8 cellular contexts compared by ENCODE assay signal in the genomic region with DNA sequence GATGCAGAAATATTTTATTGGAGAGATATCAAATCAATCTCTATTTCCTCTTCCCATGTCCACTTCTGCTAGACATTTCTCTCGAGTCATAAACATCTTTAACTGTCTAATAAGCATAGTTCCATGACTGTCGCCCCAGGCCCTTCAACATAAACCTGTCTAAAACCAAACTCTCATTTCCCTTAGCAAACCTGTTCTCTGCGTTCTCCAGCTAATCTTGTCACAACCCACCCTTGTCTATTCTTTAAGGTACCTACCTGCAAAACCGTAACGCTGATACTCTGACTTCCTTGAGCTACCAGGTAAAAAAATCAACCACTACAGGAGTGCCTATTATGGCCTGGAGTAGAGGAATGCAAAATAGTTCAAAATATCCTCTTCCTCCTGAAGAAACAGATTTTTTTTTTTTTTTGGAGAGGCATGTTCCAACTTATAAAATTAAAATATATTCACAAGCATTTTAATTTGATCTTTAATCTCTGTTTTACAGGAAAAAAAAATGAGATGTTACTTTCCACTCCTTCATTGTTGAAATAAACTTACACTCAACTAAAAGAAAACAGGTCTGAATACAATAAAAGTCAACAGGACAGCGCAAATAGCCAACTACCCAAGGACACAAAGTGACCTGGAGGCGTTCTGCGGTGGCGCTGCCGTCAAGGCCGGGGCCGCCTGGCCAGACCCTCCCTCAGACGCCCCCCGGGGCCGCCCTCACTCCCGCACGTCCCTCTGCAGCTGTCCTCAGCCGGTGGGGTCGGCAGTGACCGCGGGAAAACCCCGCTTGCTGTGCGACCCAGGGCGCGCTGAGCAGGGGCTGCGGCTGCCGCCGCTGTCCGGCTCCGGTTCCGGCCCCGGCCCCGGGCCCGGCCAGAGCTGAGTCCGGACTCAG. TPM values are rescaled to one million over a fixed set of nuclear protein-coding genes. Genes with fewer than 3 reads are reported as not detected.
DNase-seq lines count a peak whose midpoint lies in the region; ATAC-seq and TF ChIP-seq lines count a peak whose summit lies in the region.

No MANE protein-coding gene starts in this region.

- H3K27me3 Mint-ChIP-seq in naive thymus-derived CD8-positive, alpha-beta T cell = no peaks in the 10 kb centered on the region

- POLR2A ChIA-PET in SK-N-SH (lab: Yijun Ruan, JAX) = interaction anchor here (1.6 kb wide), 1 partner anchor 59 kb away, joined by 9 read pairs; a partner anchor contains a TSS
- POLR2A ChIA-PET in naive thymus-derived CD8-positive, alpha-beta T cell (lab: Charles Lee) = interaction anchor here (0.6 to 1.3 kb wide), 5 partner anchors 20 to 814 kb away, joined by 3 to 6 read pairs (median 4); a partner anchor contains a TSS

- H4K20me1 ChIP-seq in DND-41 (ENCODE audit: insufficient read depth, low read length) = peaks cover 20% of the 10 kb centered on the region; the same call in 1 of the 2 replicates
- no peaks in the 10 kb centered on the region for H4K20me1 ChIP-seq in SK-N-SH (ENCODE audit: insufficient read depth)

- peak overlapping the region; percentile 91 to 97 (median 96) for H3K4me3 Mint-ChIP-seq in naive thymus-derived CD8-positive, alpha-beta T cell

- H3F3A ChIP-seq in SK-N-SH (replicated peaks; ENCODE audit: insufficient read depth) = peaks cover 18% of the 10 kb centered on the region

- TF ChIP-seq CTCF in DND-41 (IDR thresholded peaks at IDR 0.05; ENCODE audit: borderline replicate concordance, extremely low read depth, low read length, poor library complexity, severe bottlenecking) (no peak), SK-N-SH (IDR thresholded peaks at IDR 0.05) (no peak; the same call in none of the 2 replicates), epithelial cell of esophagus (IDR thresholded peaks at IDR 0.05; ENCODE audit: insufficient read depth, low read depth, low read length, missing control alignments) (no peak)

- H3K4me2 ChIP-seq in DND-41 (ENCODE audit: insufficient read depth, low read length) (peak overlapping the region; percentile 94), SK-N-SH (peak overlapping the region; percentile 74)

- H3K36me3 Mint-ChIP-seq in naive thymus-derived CD8-positive, alpha-beta T cell = peaks cover 23 to 27% (median 27%) of the 10 kb centered on the region in 3 donors

- H3K27ac ChIP-seq in DND-41 (ENCODE audit: low read length) (peak overlapping the region; percentile 86), SK-N-SH (ENCODE audit: low read depth in 2 of 2, low read length in 1 of 2) (peak overlapping the region; percentile 85 to 95)

- H2AFZ ChIP-seq in DND-41 (ENCODE audit: low read depth, low read length) (peak overlapping the region; percentile 91), SK-N-SH (ENCODE audit: low read depth) (peak overlapping the region; percentile 89)

- H3K27me3 ChIP-seq in DND-41 (ENCODE audit: insufficient read depth, low read length, poor library complexity) (no peaks in the 10 kb centered on the region), SK-N-SH (ENCODE audit: insufficient read depth) (no peaks in the 10 kb centered on the region)

- peaks cover 17 to 59% (median 38%) of the 10 kb centered on the region in 4 donors for H3K4me1 Mint-ChIP-seq in naive thymus-derived CD8-positive, alpha-beta T cell

- H3K36me3 ChIP-seq in DND-41 (ENCODE audit: insufficient read depth, low read length) = peaks cover 56% of the 10 kb centered on the region
- H3K36me3 ChIP-seq in SK-N-SH (replicated peaks in 1 of 2; ENCODE audit: control insufficient read depth in 1 of 2, insufficient read depth in 2 of 2, low read length in 1 of 2) = peaks cover 14 to 30% of the 10 kb centered on the region in 2 experiments

- peak overlapping the region; percentile 36 to 98 (median 84) for H3K27ac Mint-ChIP-seq in naive thymus-derived CD8-positive, alpha-beta T cell

- WGBS in SK-N-SH (ENCODE audit: low lambda C conversion rate) = 6% methylated on average over 17 of the region's 35 CpGs

- CTCF ChIA-PET in SK-N-SH (lab: Yijun Ruan, JAX) = interaction anchor here (0.6 to 1.7 kb wide), 10 partner anchors 11 to 369 kb away, joined by 3 to 16 read pairs (median 4); no protein-coding TSS in a partner anchor

- peak overlapping the region; percentile 97 for H3K9ac ChIP-seq in DND-41 (ENCODE audit: low read depth, low read length)
- H3K9ac ChIP-seq in SK-N-SH = peak overlapping the region; percentile 83

- peaks cover 27% of the 10 kb centered on the region for H3K9me3 ChIP-seq in DND-41 (ENCODE audit: insufficient read depth, low read length, severe bottlenecking)
- peaks cover 3% of the 10 kb centered on the region; the same call in 1 of the 2 replicates for H3K9me3 ChIP-seq in SK-N-SH

- no peak for TF ChIP-seq RAD21 in SK-N-SH (IDR thresholded peaks at IDR 0.05; ENCODE audit: low read length)

- no peaks in the 10 kb centered on the region for H3K9me2 ChIP-seq in SK-N-SH

- 0 out of 4 replicates have a peak, but pooled peaks of 1 of the 2 experiments have one; percentile 33 for TF ChIP-seq EP300 in SK-N-SH (IDR thresholded peaks at IDR 0.05; ENCODE audit: borderline replicate concordance in 1 of 2, low read depth in 1 of 2, low read length in 1 of 2)

- H3K79me2 ChIP-seq in DND-41 (ENCODE audit: insufficient read depth, low read length) (peaks cover 99% of the 10 kb centered on the region), SK-N-SH (ENCODE audit: insufficient read depth) (peaks cover 88% of the 10 kb centered on the region)

- DNase-seq in DND-41 = no peak
- DNase-seq in SK-N-SH = peak; percentile 86
- peak; percentile 18 for DNase-seq in epithelial cell of esophagus (ENCODE audit: low read depth)
- DNase-seq in naive thymus-derived CD8-positive, alpha-beta T cell = peak in 6 of 10 donors; percentile 1 to 34 (median 12)
- no peak for DNase-seq in NCI-H446 treated with DMSO at 0.1 percent for 48 hours (lab: John Stamatoyannopoulos, UW)
- DNase-seq in NCI-H1694 (lab: John Stamatoyannopoulos, UW) = no peak

- peak overlapping the region; percentile 86 to 95 for H3K4me3 ChIP-seq in DND-41 (ENCODE audit: low read depth in 1 of 2, low read length in 2 of 2)
- H3K4me3 ChIP-seq in SK-N-SH (ENCODE audit: low read depth in 2 of 2, low read length in 1 of 2) = peak overlapping the region; percentile 92
- peak overlapping the region; percentile 79 for H3K4me3 ChIP-seq in epithelial cell of esophagus (ENCODE audit: low read length)

- H3K9me3 Mint-ChIP-seq in naive thymus-derived CD8-positive, alpha-beta T cell = peaks cover 0 to 29% (median 11%) of the 10 kb centered on the region in 9 donors

- peak; percentile 10 for ATAC-seq in DND-41 (ENCODE audit: insufficient read depth, low read depth)
- ATAC-seq in GM19351 (IDR thresholded peaks at IDR 0.05; ENCODE audit: unreplicated experiment) = peak; percentile 17
- ATAC-seq in HG03342 (IDR thresholded peaks at IDR 0.05; ENCODE audit: unreplicated experiment) = peak; percentile 13
- peak; percentile 4 to 7 for ATAC-seq in naive thymus-derived CD8-positive, alpha-beta T cell

- H3K4me1 ChIP-seq in DND-41 (ENCODE audit: insufficient read depth, low read length) = peaks cover 45% of the 10 kb centered on the region
- peaks cover 0 to 13% of the 10 kb centered on the region in 2 experiments; a peak in 1 of 4 replicates for H3K4me1 ChIP-seq in SK-N-SH (ENCODE audit: control insufficient read depth in 1 of 2, insufficient read depth in 2 of 2, low read depth in 1 of 2, low read length in 1 of 2)

TF ChIP-seq in SK-N-SH, 30 proteins besides CTCF, POLR2A, EP300 and RAD21:
- TF ChIP-seq YY1 (IDR thresholded peaks at IDR 0.05; ENCODE audit: low read depth) (0 out of 2 replicates have a peak, but pooled peaks have one; percentile 38), TEAD4 (IDR thresholded peaks at IDR 0.05; ENCODE audit: borderline replicate concordance, insufficient read depth) (0 out of 2 replicates have a peak, but pooled peaks have one; percentile 23), RXRA (IDR thresholded peaks at IDR 0.05; ENCODE audit: borderline replicate concordance, low read depth) (no peak), SIN3A (IDR thresholded peaks at IDR 0.05; ENCODE audit: borderline replicate concordance, low read depth, low read length) (no peak), RCOR1 (IDR thresholded peaks at IDR 0.05; ENCODE audit: low read length) (no peak), GATA2 (CRISPR knock-in tag; IDR thresholded peaks at IDR 0.05) (no peak), ELF1 (IDR thresholded peaks at IDR 0.05) (no peak), POLR2AphosphoS5 (IDR thresholded peaks at IDR 0.05; ENCODE audit: low read depth, low read length) (no peak), RFX5 (IDR thresholded peaks at IDR 0.05; ENCODE audit: low read length) (no peak), TCF12 (IDR thresholded peaks at IDR 0.05) (no peak), TAF1 (IDR thresholded peaks at IDR 0.05; ENCODE audit: borderline replicate concordance, low read depth, low read length) (no peak), GABPA (IDR thresholded peaks at IDR 0.05; ENCODE audit: low read depth) (no peak)
- TF ChIP-seq, protein P1, sequence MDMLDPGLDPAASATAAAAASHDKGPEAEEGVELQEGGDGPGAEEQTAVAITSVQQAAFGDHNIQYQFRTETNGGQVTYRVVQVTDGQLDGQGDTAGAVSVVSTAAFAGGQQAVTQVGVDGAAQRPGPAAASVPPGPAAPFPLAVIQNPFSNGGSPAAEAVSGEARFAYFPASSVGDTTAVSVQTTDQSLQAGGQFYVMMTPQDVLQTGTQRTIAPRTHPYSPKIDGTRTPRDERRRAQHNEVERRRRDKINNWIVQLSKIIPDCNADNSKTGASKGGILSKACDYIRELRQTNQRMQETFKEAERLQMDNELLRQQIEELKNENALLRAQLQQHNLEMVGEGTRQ (IDR thresholded peaks at IDR 0.05; ENCODE audit: borderline replicate concordance, low read depth, low read length) = no peak
TF ChIP-seq in SK-N-SH: peak in this region for 2.

RNA-seq across cellular contexts. Expression of a gene that starts 0.8 kb away (rescaled TPM):
- 5.5 and 8.5 TPM in 2 replicates for polyA plus RNA-seq in SK-N-SH (2012; rRNA removed)
- polyA plus RNA-seq in SK-N-SH (2012; cell fraction: cytosol; rRNA removed) = 8.7 and 8.8 TPM in 2 replicates
- polyA plus RNA-seq in SK-N-SH (2012; cell fraction: nucleus; rRNA removed) = 5.5 and 12.7 TPM in 2 replicates
- 10 to 100 TPM; 22.9 to 38.1 TPM for total RNA-seq in naive thymus-derived CD8-positive, alpha-beta T cell
- polyA plus RNA-seq in naive thymus-derived CD8-positive, alpha-beta T cell = 10 to 100 TPM in 1 of 3 donors, 1 to 10 TPM in 2; 9.0 to 14.9 (median 9.5) TPM

RNA-seq across cellular contexts. Expression of a gene that starts 0.9 kb away (rescaled TPM):
- polyA plus RNA-seq in SK-N-SH (2012; rRNA removed) = 5.1 and 7.6 TPM in 2 replicates
- 8.5 and 11.3 TPM in 2 replicates for polyA plus RNA-seq in SK-N-SH (2012; cell fraction: cytosol; rRNA removed)
- polyA plus RNA-seq in SK-N-SH (2012; cell fraction: nucleus; rRNA removed) = 4.5 and 7.5 TPM in 2 replicates
- total RNA-seq in naive thymus-derived CD8-positive, alpha-beta T cell = 10 to 100 TPM; 33.3 to 33.4 TPM
- 10 to 100 TPM; 23.4 to 32.6 (median 24.6) TPM for polyA plus RNA-seq in naive thymus-derived CD8-positive, alpha-beta T cell

RNA-seq across cellular contexts. Expression of a gene that starts 58.7 kb away (rescaled TPM):
- 3.0 and 4.8 TPM in 2 replicates for polyA plus RNA-seq in SK-N-SH (2012; rRNA removed)
- polyA plus RNA-seq in SK-N-SH (2012; cell fraction: cytosol; rRNA removed) = 5.2 and 6.7 TPM in 2 replicates
- polyA plus RNA-seq in SK-N-SH (2012; cell fraction: nucleus; rRNA removed) = 4.6 and 7.5 TPM in 2 replicates
- 1 to 10 TPM; 7.8 to 9.2 TPM for total RNA-seq in naive thymus-derived CD8-positive, alpha-beta T cell
- polyA plus RNA-seq in naive thymus-derived CD8-positive, alpha-beta T cell = 1 to 10 TPM in 1 of 3 donors, under 1 TPM in 2; 0.60 to 1.6 (median 0.91) TPM

Comparison
In these comparisons a context has a peak if more than half of its experiments do, and no peak if none do; other contexts are left out.
1. DNase-seq: peak in SK-N-SH (single experiment), epithelial cell of esophagus (single experiment) and naive thymus-derived CD8-positive, alpha-beta T cell (6 of 10); none in DND-41 (single experiment), NCI-H446 treated with DMSO at 0.1 percent for 48 hours (single experiment) and NCI-H1694 (single experiment).
2. Peak in every context shown above with its lines, with median percentiles within 50 percentile points of each other: ATAC-seq and H3K4me3 ChIP-seq.